In the genomic region with DNA sequence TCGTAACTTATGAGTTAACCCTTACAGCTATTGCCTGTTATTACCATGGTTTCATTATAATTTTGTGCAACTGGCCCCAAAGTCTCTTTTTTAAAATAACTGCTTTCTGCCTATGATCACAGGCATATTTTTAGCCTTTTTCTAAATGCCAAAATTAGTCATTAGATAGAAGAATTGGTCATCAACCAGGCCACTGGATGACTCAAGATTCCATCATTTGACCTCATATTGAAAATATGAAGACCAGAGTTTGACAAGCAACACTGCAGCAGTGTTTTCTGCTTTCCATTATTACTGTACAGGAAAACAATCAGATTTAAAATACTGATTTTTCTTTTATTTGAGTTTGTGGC, we compare ENCODE assay signal across 13 cellular contexts. TPM values are rescaled to one million over a fixed set of nuclear protein-coding genes. Genes with fewer than 3 reads are reported as not detected.
DNase-seq lines count a peak whose midpoint lies in the region; ATAC-seq and TF ChIP-seq lines count a peak whose summit lies in the region.
"Had no signal": no experiment of that assay in that cellular context is flagged by ENCODE, and none has a peak within 500 bp of the region (broad histone marks: within the 10 kb centered on the region; RNA-seq: fewer than 3 reads in every experiment).

No MANE protein-coding gene starts in this region.

- H3K27me3 ChIP-seq in RWPE2 (ENCODE audit: insufficient read depth, poor library complexity, severe bottlenecking) = no peaks in the 10 kb centered on the region
- H3K27me3 ChIP-seq: dorsolateral prefrontal cortex had no signal

- in situ Hi-C loops in G401 (cut with HindIII; ENCODE audit: low sequenced_read_pairs) = no loop called here

- intact Hi-C loops in Right ventricle myocardium superior (cut with DNase I) = no loop called here

- ATAC-seq in GM21390 (IDR thresholded peaks at IDR 0.05; ENCODE audit: unreplicated experiment) (peak; percentile 42), RWPE2 (ENCODE audit: low read depth) (peak; percentile 76), Right ventricle myocardium superior (ENCODE audit: poor library complexity) (no peak), GM19467 (IDR thresholded peaks at IDR 0.05; ENCODE audit: unreplicated experiment) (no peak)
- ATAC-seq: T-helper 17 cell had no signal

- H3K36me3 ChIP-seq in RWPE2 (ENCODE audit: low read depth) = no peaks in the 10 kb centered on the region
- H3K36me3 ChIP-seq: BE2C had no signal

- no peaks in the 10 kb centered on the region for H3K9me3 ChIP-seq in RWPE2 (ENCODE audit: severe bottlenecking)
- H3K9me3 ChIP-seq: BE2C had no signal

- H3K4me1 ChIP-seq in RWPE2 (ENCODE audit: insufficient read depth, poor library complexity, severe bottlenecking) = peaks cover 22% of the 10 kb centered on the region
- H3K4me1 ChIP-seq: BE2C had no signal

- TF ChIP-seq CTCF in RWPE2 (IDR thresholded peaks at IDR 0.05; ENCODE audit: poor library complexity, severe bottlenecking) (no peak), fibroblast of the aortic adventitia (IDR thresholded peaks at IDR 0.05; ENCODE audit: insufficient read depth, low read length) (no peak)

- peak overlapping the region; percentile 71 for H3K27ac ChIP-seq in RWPE2 (ENCODE audit: poor library complexity, severe bottlenecking)
- H3K27ac ChIP-seq: dorsolateral prefrontal cortex had no signal

- DNase-seq in A172 (ENCODE audit: low spot score) (peak; percentile 82), RWPE2 (ENCODE audit: low spot score) (no peak), fibroblast of the aortic adventitia (ENCODE audit: low read depth) (peak; percentile 92), Right ventricle myocardium superior (no peak), DMS153 (lab: John Stamatoyannopoulos, UW) (no peak), G401 (ENCODE audit: low spot score) (no peak)
- DNase-seq: BE2C; dorsolateral prefrontal cortex; NCI-H446; stimulated activated CD8-positive, alpha-beta memory T cell treated with anti-CD3 and anti-CD28 coated beads, Interleukin-4, amount 100 ng/mL, for 48 hours; T-helper 17 cell had no signal

- H3K4me3 ChIP-seq in RWPE2 (ENCODE audit: severe bottlenecking) (no peak overlapping the region), fibroblast of the aortic adventitia (ENCODE audit: low read depth, low read length) (no peak overlapping the region)
- H3K4me3 ChIP-seq: dorsolateral prefrontal cortex had no signal

RNA-seq across cellular contexts. Expression of gene OTOGL, which starts 54.7 kb away (rescaled TPM):
- 0.22 and 0.67 TPM in 2 replicates for total RNA-seq in A172 (2014; rRNA removed; shearing (Covaris generic))
- total RNA-seq in fibroblast of the aortic adventitia (ENCODE audit: low replicate concordance) (0.16 and 0.27 TPM in 2 replicates), Right ventricle myocardium superior (0.19 TPM)
- not detected in 2 replicates for total RNA-seq in G401 (2014; rRNA removed; shearing (Covaris generic))
- total RNA-seq: T-helper 17 cell had no signal

Comparison
In these comparisons a context has a peak if more than half of its experiments do, and no peak if none do; other contexts are left out.
1. DNase-seq: peak in A172 (single experiment) and fibroblast of the aortic adventitia (single experiment); none in RWPE2 (single experiment), Right ventricle myocardium superior (single experiment), DMS153 (single experiment) and G401 (single experiment).
2. ATAC-seq: peak in GM21390 (single experiment) and RWPE2 (single experiment); none in Right ventricle myocardium superior (single experiment) and GM19467 (single experiment).